8 cellular contexts compared by ENCODE assay signal in the genomic region with DNA sequence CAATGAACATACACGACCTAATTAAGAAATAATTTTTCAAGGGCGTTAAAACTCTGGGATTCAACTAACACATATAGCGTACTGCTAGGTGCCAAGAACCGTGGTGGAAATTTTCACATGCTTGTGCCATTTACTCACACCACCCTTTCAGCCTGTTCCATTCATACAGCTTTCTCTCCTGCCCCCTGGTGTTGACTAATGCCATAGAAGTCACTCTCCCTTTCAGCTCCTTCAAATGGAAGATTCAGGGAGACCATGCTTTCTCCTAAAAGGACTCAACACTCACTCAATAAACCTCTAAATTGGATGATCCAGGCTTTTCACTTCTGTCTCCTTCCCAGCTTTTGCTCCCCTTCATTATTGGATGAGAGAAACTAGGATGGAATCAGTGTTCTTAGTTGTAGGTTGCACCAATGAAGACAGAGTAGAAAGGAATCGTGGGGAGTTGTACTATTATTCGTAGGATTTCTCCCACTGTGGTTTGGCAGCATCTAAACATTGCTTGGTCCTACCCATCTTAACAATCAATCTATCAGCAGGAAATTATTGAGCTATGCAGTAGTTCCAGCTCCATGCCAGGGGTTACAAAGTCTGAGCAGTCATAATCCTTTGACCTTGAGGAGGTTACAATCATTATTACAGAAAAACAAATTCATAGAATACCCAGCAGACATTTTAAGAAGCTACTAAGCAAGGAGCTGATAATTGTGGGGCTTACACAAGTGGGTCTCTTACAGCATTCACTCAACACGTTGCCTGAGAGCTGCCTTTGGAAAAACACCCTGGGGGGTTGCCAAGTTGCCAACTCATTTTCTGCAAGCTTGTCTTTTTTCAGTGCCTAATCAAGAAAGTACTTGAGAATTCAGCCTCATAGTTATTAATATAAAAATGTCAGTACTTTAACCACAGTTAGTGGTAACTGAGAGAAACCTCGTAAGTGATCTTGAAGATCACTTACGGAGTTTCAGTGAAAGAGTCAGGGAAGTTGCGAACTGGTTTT. TPM values are rescaled to one million over a fixed set of nuclear protein-coding genes. Genes with fewer than 3 reads are reported as not detected.
A peak's percentile ranks its signal among the peaks of the same experiment; 100 is the strongest.
DNase-seq lines count a peak whose midpoint lies in the region; ATAC-seq, FAIRE-seq and TF ChIP-seq lines count a peak whose summit lies in the region.

No MANE protein-coding gene starts in this region.

- peaks cover 9% of the 10 kb centered on the region for H3K4me1 Mint-ChIP-seq in activated T-cell treated with anti-CD3 and anti-CD28 coated beads, Interleukin-2, amount 50 U/mL, for 24 hours (ENCODE audit: low read depth)
- H3K4me1 Mint-ChIP-seq in astrocyte (ENCODE audit: low read depth, unreplicated experiment) = peaks cover 7% of the 10 kb centered on the region

- peak overlapping the region; percentile 14 for H3K4me2 ChIP-seq in astrocyte (ENCODE audit: low read length)

- no peaks in the 10 kb centered on the region for H3K9me3 ChIP-seq in astrocyte (ENCODE audit: insufficient read depth, low read depth, low read length)

- H3K27me3 ChIP-seq in astrocyte (ENCODE audit: insufficient read depth, low read length) = no peaks in the 10 kb centered on the region

- H3K36me3 ChIP-seq in astrocyte (ENCODE audit: insufficient read depth, low read length) = no peaks in the 10 kb centered on the region

- H3K4me1 ChIP-seq in astrocyte (ENCODE audit: insufficient read depth, low read length) = peaks cover 14% of the 10 kb centered on the region

- no peak overlapping the region for H3K4me3 Mint-ChIP-seq in activated T-cell treated with anti-CD3 and anti-CD28 coated beads, Interleukin-2, amount 50 U/mL, for 24 hours
- H3K4me3 Mint-ChIP-seq in astrocyte (ENCODE audit: unreplicated experiment) = no peak overlapping the region

- no peaks in the 10 kb centered on the region for H3K79me2 ChIP-seq in astrocyte (ENCODE audit: insufficient read depth, low read length)

- H3K9ac ChIP-seq in astrocyte (ENCODE audit: low read length) = no peak overlapping the region

- DNase-seq in activated T-cell treated with anti-CD3 and anti-CD28 coated beads for 24 hours (ENCODE audit: low read depth) (peak; percentile 43), LHCN-M2 (ENCODE audit: low read depth) (peak; percentile 85), RPMI8226 (peak; percentile 71), astrocyte (ENCODE audit: low read depth) (peak; percentile 76), hypothalamus (lab: John Stamatoyannopoulos, UW) (peak in 31 of 51 donors; percentile 2 to 76 (median 40)), skeletal muscle cell (ENCODE audit: low read depth) (peak; percentile 45)
- no peak for DNase-seq in activated T-cell treated with anti-CD3 and anti-CD28 coated beads, Interleukin-2, amount 50 U/mL, for 24 hours

- H3K27ac ChIP-seq in astrocyte (ENCODE audit: low read depth, low read length) = no peak overlapping the region

- no peak overlapping the region for H3K27ac Mint-ChIP-seq in activated T-cell treated with anti-CD3 and anti-CD28 coated beads, Interleukin-2, amount 50 U/mL, for 24 hours
- H3K27ac Mint-ChIP-seq in astrocyte (ENCODE audit: unreplicated experiment) = no peak overlapping the region

- peak; percentile 81 for TF ChIP-seq CTCF in astrocyte (IDR thresholded peaks at IDR 0.05; ENCODE audit: insufficient read depth, low read depth, low read length)

- peaks cover 60% of the 10 kb centered on the region for H3K27me3 Mint-ChIP-seq in activated T-cell treated with anti-CD3 and anti-CD28 coated beads, Interleukin-2, amount 50 U/mL, for 24 hours
- peaks cover 8% of the 10 kb centered on the region for H3K27me3 Mint-ChIP-seq in astrocyte (ENCODE audit: low read depth, unreplicated experiment)

- H3K36me3 Mint-ChIP-seq in activated T-cell treated with anti-CD3 and anti-CD28 coated beads, Interleukin-2, amount 50 U/mL, for 24 hours (ENCODE audit: low read depth) = no peaks in the 10 kb centered on the region
- H3K36me3 Mint-ChIP-seq in astrocyte (ENCODE audit: low read depth, unreplicated experiment) = peaks cover under 1% of the 10 kb centered on the region

- FAIRE-seq in astrocyte (lab: Jason Lieb, UNC) = peak; percentile 79

- H4K20me1 ChIP-seq in astrocyte (ENCODE audit: insufficient read depth, low read length) = no peaks in the 10 kb centered on the region

- no peak overlapping the region for H3K4me3 ChIP-seq in astrocyte (ENCODE audit: insufficient read depth, low read depth, low read length)
- no peak overlapping the region for H3K4me3 ChIP-seq in skeletal muscle cell (ENCODE audit: low read depth, low read length)

- peak overlapping the region; percentile 3 for H2AFZ ChIP-seq in astrocyte (ENCODE audit: low read depth, low read length)

- ATAC-seq in GM19324 (IDR thresholded peaks at IDR 0.05; ENCODE audit: low FRiP score, unreplicated experiment) = no peak

- H3K9me3 Mint-ChIP-seq in activated T-cell treated with anti-CD3 and anti-CD28 coated beads, Interleukin-2, amount 50 U/mL, for 24 hours = no peaks in the 10 kb centered on the region
- peaks cover under 1% of the 10 kb centered on the region for H3K9me3 Mint-ChIP-seq in astrocyte (ENCODE audit: unreplicated experiment)

RNA-seq across cellular contexts. Expression of a gene that starts 2.8 kb away (rescaled TPM):
- total RNA-seq in LHCN-M2 (2014; rRNA removed) (74.9 and 101 TPM in 2 replicates), astrocyte (3.7 and 4.9 TPM in 2 replicates)
- polyA plus RNA-seq in LHCN-M2 (2012) = 45.9 TPM

Comparison
In these comparisons a context has a peak if more than half of its experiments do, and no peak if none do; other contexts are left out.
1. RNA of a gene that starts 2.8 kb away (total RNA-seq): 74.9 to 101 TPM in LHCN-M2; 3.7 to 4.9 TPM in astrocyte; every median in the first group is over 10 times any median in the second.